10 cellular contexts compared by ENCODE assay signal in genomic region chr18:77106331-77106730, GRCh38. TPM values are rescaled to one million over a fixed set of nuclear protein-coding genes. Genes with fewer than 3 reads are reported as not detected.
DNase-seq lines count a peak whose midpoint lies in the region; ATAC-seq and TF ChIP-seq lines count a peak whose summit lies in the region.
"Had no signal": no experiment of that assay in that cellular context is flagged by ENCODE, and none has a peak within 500 bp of the region (broad histone marks: within the 10 kb centered on the region; RNA-seq: fewer than 3 reads in every experiment).

No MANE protein-coding gene starts in this region.

- no peaks in the 10 kb centered on the region for H3K9me3 ChIP-seq in CD4-positive, alpha-beta T cell (ENCODE audit: control insufficient read depth, low read length)
- no peaks in the 10 kb centered on the region for H3K9me3 ChIP-seq in gastrocnemius medialis
- no peaks in the 10 kb centered on the region for H3K9me3 ChIP-seq in sigmoid colon

- peaks cover 71% of the 10 kb centered on the region for H3K36me3 Mint-ChIP-seq in CD4-positive, alpha-beta T cell (ENCODE audit: low read depth)
- peaks cover 66% of the 10 kb centered on the region for H3K36me3 Mint-ChIP-seq in T-helper 2 cell treated with Interferon-gamma antibody and Interleukin-4, amounts not matched to agents 5 μg/mL and 100 μg/mL, for 36 hours (ENCODE audit: low read depth)
- peaks cover 11% of the 10 kb centered on the region for H3K36me3 Mint-ChIP-seq in type B pancreatic cell

- peaks cover 94% of the 10 kb centered on the region for H3K4me1 Mint-ChIP-seq in CD4-positive, alpha-beta T cell (ENCODE audit: low read depth)
- H3K4me1 Mint-ChIP-seq in T-helper 2 cell treated with Interferon-gamma antibody and Interleukin-4, amounts not matched to agents 5 μg/mL and 100 μg/mL, for 36 hours (ENCODE audit: low read depth) = peaks cover 82% of the 10 kb centered on the region
- peaks cover 66% of the 10 kb centered on the region for H3K4me1 Mint-ChIP-seq in type B pancreatic cell (ENCODE audit: unreplicated experiment)

- H3K4me3 ChIP-seq in gastrocnemius medialis (no peak overlapping the region), sigmoid colon (no peak overlapping the region)

- intact Hi-C loops in CD4-positive, alpha-beta T cell (cut with DNase I, micrococcal nuclease) = loop anchor here in 1 of 2 experiments (1.0 to 5.0 kb wide), 3 partner anchors 22 to 38 kb away; no protein-coding TSS in a partner anchor
- intact Hi-C loops in gastrocnemius medialis (cut with DNase I; ENCODE audit: low total_unique reads) (no loop called here), sigmoid colon (cut with DNase I) (loop anchor here (5.0 kb wide), 1 partner anchor 49 kb away; no protein-coding TSS in a partner anchor)

- ATAC-seq in CD4-positive, alpha-beta T cell (ENCODE audit: poor library complexity) = peak; percentile 64
- no peak for ATAC-seq in gastrocnemius medialis

- H3K36me3 ChIP-seq in gastrocnemius medialis = no peaks in the 10 kb centered on the region
- H3K36me3 ChIP-seq in sigmoid colon = no peaks in the 10 kb centered on the region

- no peaks in the 10 kb centered on the region for H3K27me3 ChIP-seq in CD4-positive, alpha-beta T cell (ENCODE audit: control insufficient read depth, insufficient read depth, low read length)
- H3K27me3 ChIP-seq in gastrocnemius medialis = no peaks in the 10 kb centered on the region
- no peaks in the 10 kb centered on the region for H3K27me3 ChIP-seq in sigmoid colon

- CTCF ChIA-PET in CD4-positive, alpha-beta T cell (lab: Charles Lee) = interaction anchor here (3.4 kb wide), 1 partner anchor 44 kb away, joined by 14 read pairs; no protein-coding TSS in a partner anchor

- in situ Hi-C loops in gastrocnemius medialis (cut with MboI; ENCODE audit: low sequenced_read_pairs in 4 of 4) = no loop called here
- in situ Hi-C loops in GM13976 (cut with MboI; ENCODE audit: low sequenced_read_pairs, unreplicated experiment) = loop anchor here (25.0 kb wide), 1 partner anchor 619 kb away; the partner anchor contains the start of gene ZNF516

- no peak for TF ChIP-seq CTCF in CD4-positive, alpha-beta T cell (IDR thresholded peaks at IDR 0.05)
- TF ChIP-seq CTCF in gastrocnemius medialis (IDR thresholded peaks at IDR 0.05 in 4 of 5, conservative IDR thresholded peaks at IDR 0.05 in 1 of 5) (no peak), type B pancreatic cell (conservative IDR thresholded peaks at IDR 0.05) (no peak), GM13976 (IDR thresholded peaks at IDR 0.05; ENCODE audit: borderline replicate concordance, control extremely low read depth, extremely low read depth, insufficient read depth, missing control alignments) (no peak), sigmoid colon (IDR thresholded peaks at IDR 0.05) (no peak)

- no peak for TF ChIP-seq POLR2A in gastrocnemius medialis (IDR thresholded peaks at IDR 0.05)
- no peak for TF ChIP-seq POLR2A in sigmoid colon (IDR thresholded peaks at IDR 0.05)

- no peaks in the 10 kb centered on the region for H3K27me3 Mint-ChIP-seq in CD4-positive, alpha-beta T cell
- H3K27me3 Mint-ChIP-seq in T-helper 2 cell treated with Interferon-gamma antibody and Interleukin-4, amounts not matched to agents 5 μg/mL and 100 μg/mL, for 36 hours (ENCODE audit: low read depth) = no peaks in the 10 kb centered on the region
- no peaks in the 10 kb centered on the region for H3K27me3 Mint-ChIP-seq in type B pancreatic cell

- H3K4me3 Mint-ChIP-seq in CD4-positive, alpha-beta T cell = peak overlapping the region; percentile 80
- H3K4me3 Mint-ChIP-seq in T-helper 2 cell treated with Interferon-gamma antibody and Interleukin-4, amounts not matched to agents 5 μg/mL and 100 μg/mL, for 36 hours = peak overlapping the region; percentile 77
- H3K4me3 Mint-ChIP-seq in type B pancreatic cell = no peak overlapping the region
- H3K4me3 Mint-ChIP-seq: H9 had no signal

- DNase-seq in CD4-positive, alpha-beta T cell = peak; percentile 59 to 87 (median 72)
- DNase-seq in T-helper 2 cell treated with Interferon-gamma antibody and Interleukin-4, amounts not matched to agents 5 μg/mL and 100 μg/mL, for 36 hours (ENCODE audit: low spot score) = peak; percentile 75
- peak in 3 of 4 experiments; percentile 13 to 59 (median 55) for DNase-seq in activated naive CD4-positive, alpha-beta T cell (lab: John Stamatoyannopoulos, UW)
- DNase-seq in gastrocnemius medialis (peak in 1 of 2 donors; percentile 22), type B pancreatic cell (ENCODE audit: extremely low spot score, unreplicated experiment) (no peak), COLO829 (ENCODE audit: low spot score) (no peak), GM13976 (ENCODE audit: low spot score) (no peak), sigmoid colon (no peak)
- DNase-seq: COR-L47, H9 had no signal

- H3K27ac Mint-ChIP-seq in CD4-positive, alpha-beta T cell = peak overlapping the region; percentile 97
- H3K27ac Mint-ChIP-seq in T-helper 2 cell treated with Interferon-gamma antibody and Interleukin-4, amounts not matched to agents 5 μg/mL and 100 μg/mL, for 36 hours = peak overlapping the region; percentile 86
- no peak overlapping the region for H3K27ac Mint-ChIP-seq in type B pancreatic cell

- 50 to 82% methylated on average over 15 of the region's 15 CpGs for WGBS in sigmoid colon, 2 donors

- peak overlapping the region; percentile 56 for H3K27ac ChIP-seq in CD4-positive, alpha-beta T cell (ENCODE audit: low read depth, low read length)
- H3K27ac ChIP-seq in gastrocnemius medialis (peak overlapping the region; percentile 70 to 100 (median 92)), sigmoid colon (peak overlapping the region in 2 of 4 donors; percentile 61 to 74)

- no peak for TF ChIP-seq EP300 in sigmoid colon (IDR thresholded peaks at IDR 0.05)

- POLR2A ChIA-PET in CD4-positive, alpha-beta T cell (lab: Charles Lee) = interaction anchor here (1.6 to 4.3 kb wide), 11 partner anchors 15 to 51 kb away, joined by 4 to 42 read pairs (median 11); partner anchors contain the start of gene MBP

- H3K4me1 ChIP-seq in gastrocnemius medialis (peaks cover 58 to 73% of the 10 kb centered on the region in 2 donors), sigmoid colon (peaks cover 0 to 47% (median 40%) of the 10 kb centered on the region in 4 donors)

- no peaks in the 10 kb centered on the region for H3K9me3 Mint-ChIP-seq in CD4-positive, alpha-beta T cell
- peaks cover 11% of the 10 kb centered on the region for H3K9me3 Mint-ChIP-seq in T-helper 2 cell treated with Interferon-gamma antibody and Interleukin-4, amounts not matched to agents 5 μg/mL and 100 μg/mL, for 36 hours
- no peaks in the 10 kb centered on the region for H3K9me3 Mint-ChIP-seq in type B pancreatic cell
- H3K9me3 Mint-ChIP-seq: H9 had no signal

RNA-seq across cellular contexts. Expression of gene MBP, which starts 26.3 kb away (rescaled TPM):
- 10 to 100 TPM; 75.4 to 79.2 TPM for total RNA-seq in CD4-positive, alpha-beta T cell
- total RNA-seq in gastrocnemius medialis (10 to 100 TPM; 28.6 to 55.0 (median 50.4) TPM), type B pancreatic cell (ENCODE audit: low replicate concordance) (14.5 and 34.0 TPM in 2 replicates), sigmoid colon (10 to 100 TPM; 24.0 to 30.7 (median 27.4) TPM)
- 10 to 100 TPM; 18.3 to 22.2 (median 20.6) TPM for polyA plus RNA-seq in sigmoid colon

Comparison
In these comparisons a context has a peak if more than half of its experiments do, and no peak if none do; other contexts are left out.
1. DNase-seq: peak in CD4-positive, alpha-beta T cell (10 of 10), T-helper 2 cell treated with Interferon-gamma antibody and Interleukin-4, amounts not matched to agents 5 μg/mL and 100 μg/mL, for 36 hours (single experiment) and activated naive CD4-positive, alpha-beta T cell (3 of 4); none in type B pancreatic cell (single experiment), COLO829 (single experiment), GM13976 (single experiment) and sigmoid colon (single experiment).